In the genomic region with DNA sequence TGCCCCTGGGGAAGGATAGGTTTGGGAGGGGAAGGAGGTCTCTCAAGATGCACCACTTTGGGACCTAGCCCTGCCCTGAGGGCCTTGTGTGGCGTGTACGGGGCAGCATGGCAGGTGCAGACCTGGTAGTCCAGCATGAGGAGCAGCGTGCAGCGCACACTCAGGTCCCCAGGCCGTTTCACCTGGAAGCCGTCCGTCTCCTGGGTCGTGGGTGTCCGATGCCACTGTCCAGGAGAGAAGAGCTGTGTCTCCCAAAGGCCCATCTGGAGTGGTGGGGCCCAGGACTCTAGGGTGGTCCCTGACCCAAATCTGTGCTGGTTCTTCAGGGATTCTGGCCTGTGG, we compare ENCODE assay signal across 21 cellular contexts. TPM values are rescaled to one million over a fixed set of nuclear protein-coding genes. Genes with fewer than 3 reads are reported as not detected.
DNase-seq lines count a peak whose midpoint lies in the region; ATAC-seq, FAIRE-seq and TF ChIP-seq lines count a peak whose summit lies in the region.
"Had no signal": no experiment of that assay in that cellular context is flagged by ENCODE, and none has a peak within 500 bp of the region (broad histone marks: within the 10 kb centered on the region; RNA-seq: fewer than 3 reads in every experiment).

No MANE protein-coding gene starts in this region.

- peaks cover 0 to 28% (median 20%) of the 10 kb centered on the region in 4 experiments; a peak in 6 of 7 replicates for H3K4me1 ChIP-seq in H1 (replicated peaks in 1 of 4; ENCODE audit: control insufficient read depth in 3 of 4, insufficient read depth in 4 of 4, low read length in 3 of 4)

- H3K23ac ChIP-seq in H1 (ENCODE audit: insufficient read length) = no peak overlapping the region

- no peak for TF ChIP-seq POLR2A in H1 (IDR thresholded peaks at IDR 0.05; ENCODE audit: control extremely low read depth in 1 of 2, low read depth in 2 of 2, low read length in 2 of 2)

- no peak for ATAC-seq in CD4-positive, alpha-beta T cell (ENCODE audit: poor library complexity)
- ATAC-seq in stimulated activated effector memory CD8-positive, alpha-beta T cell treated with anti-CD3 and anti-CD28 coated beads, Interleukin-12 subunit alpha, Interleukin-12 subunit beta, amount 100 ng/mL, for 72 hours = no peak
- ATAC-seq: A549, GM23338 had no signal

- 0 out of 2 replicates have a peak overlapping the region, but pooled peaks have one; percentile 39 for H2BK12ac ChIP-seq in H1 (ENCODE audit: low read depth, low read length)

- FAIRE-seq in H1 (lab: Jason Lieb, UNC) = no peak
- FAIRE-seq: A549, D721Med, GM12891 had no signal

- TF ChIP-seq EP300 in H1 (IDR thresholded peaks at IDR 0.05; ENCODE audit: borderline replicate concordance in 1 of 2, low read depth in 2 of 2, low read length in 2 of 2) = no peak

- H3K4me3 ChIP-seq in H1 (ENCODE audit: extremely low read depth in 1 of 4, insufficient read depth in 2 of 4, low read depth in 3 of 4, low read length in 4 of 4) = no peak overlapping the region
- H3K4me3 ChIP-seq: A549, BLaER1, GM23338 had no signal

- no peak overlapping the region for H4K91ac ChIP-seq in H1 (replicated peaks; ENCODE audit: insufficient read length, low read length)

- H3K79me2 ChIP-seq in H1 (ENCODE audit: control insufficient read depth in 1 of 2, insufficient read depth in 2 of 2, low read length in 2 of 2) = no peaks in the 10 kb centered on the region

- POLR2A ChIA-PET in CD4-positive, alpha-beta T cell (lab: Charles Lee) = no interaction called here
- POLR2A ChIA-PET in H1 (lab: Charles Lee; ENCODE audit: partially characterized antibody) = interaction anchor here (0.7 to 5.7 kb wide), 4 partner anchors 8 to 44 kb away, joined by 3 to 22 read pairs (median 13); partner anchors contain the start of genes ABCF2 and CHPF2

- no peak overlapping the region for H2BK15ac ChIP-seq in H1 (ENCODE audit: low read length)

- intact Hi-C loops in CD4-positive, alpha-beta T cell (cut with DNase I, micrococcal nuclease) = loop anchor here in 1 of 2 experiments (10.0 kb wide), 1 partner anchor 77 kb away; the partner anchor contains the start of gene GBX1

- H3K27ac Mint-ChIP-seq in activated naive CD4-positive, alpha-beta T cell treated with anti-CD3 and anti-CD28 coated beads, Interleukin-2, amount 10 ng/mL, durations not matched to agents 7 days and 5 days = peak overlapping the region; percentile 73
- no peak overlapping the region for H3K27ac Mint-ChIP-seq in CD4-positive, alpha-beta T cell
- peak overlapping the region; percentile 30 for H3K27ac Mint-ChIP-seq in stimulated activated effector memory CD8-positive, alpha-beta T cell treated with anti-CD3 and anti-CD28 coated beads, Interleukin-12 subunit alpha, Interleukin-12 subunit beta, amount 100 ng/mL, for 72 hours

- no peak overlapping the region for H3K4me2 ChIP-seq in H1 (ENCODE audit: insufficient read depth in 1 of 2, low read depth in 2 of 2, low read length in 2 of 2)
- H3K4me2 ChIP-seq: A549, BLaER1, GM23338, KMS-11 had no signal

- peaks cover 4% of the 10 kb centered on the region for H3K36me3 Mint-ChIP-seq in activated naive CD4-positive, alpha-beta T cell treated with anti-CD3 and anti-CD28 coated beads, Interleukin-2, amount 10 ng/mL, durations not matched to agents 7 days and 5 days
- peaks cover 8% of the 10 kb centered on the region for H3K36me3 Mint-ChIP-seq in CD4-positive, alpha-beta T cell (ENCODE audit: low read depth)
- peaks cover 23% of the 10 kb centered on the region for H3K36me3 Mint-ChIP-seq in stimulated activated effector memory CD8-positive, alpha-beta T cell treated with anti-CD3 and anti-CD28 coated beads, Interleukin-12 subunit alpha, Interleukin-12 subunit beta, amount 100 ng/mL, for 72 hours

- no peak for TF ChIP-seq RAD21 in H1 (IDR thresholded peaks at IDR 0.05 in 1 of 2, conservative IDR thresholded peaks at IDR 0.05 in 1 of 2; ENCODE audit: low read depth in 2 of 2, low read length in 2 of 2)

- no peak for DNase-seq in activated naive CD4-positive, alpha-beta T cell treated with anti-CD3 and anti-CD28 coated beads, Interleukin-2, amount 10 ng/mL, durations not matched to agents 7 days and 5 days
- DNase-seq in activated naive CD4-positive, alpha-beta T cell treated with Interleukin-2 at 50 U/mL for 16 hours = no peak
- DNase-seq in CD4-positive, alpha-beta T cell = no peak
- DNase-seq in H1 (ENCODE audit: low read depth in 1 of 2, low spot score in 2 of 2) (no peak), D341Med (ENCODE audit: low spot score) (no peak), HPDE6-E6E7 (ENCODE audit: extremely low spot score) (no peak)
- DNase-seq in stimulated activated effector memory CD8-positive, alpha-beta T cell treated with anti-CD3 and anti-CD28 coated beads, Interleukin-12 subunit alpha, Interleukin-12 subunit beta, amount 100 ng/mL, for 72 hours (ENCODE audit: low spot score in 2 of 2) = no peak
- DNase-seq: CD8-positive, alpha-beta memory T cell; MV-4-11; NCI-H1694 treated with DMSO at 0.1 percent for 48 hours; NCI-H2227 treated with DMSO at 0.1 percent for 48 hours; NCI-H510A treated with DMSO at 0.1 percent for 48 hours; NCI-H774; SHP77 treated with DMSO at 0.1 percent for 48 hours had no signal

- no peak overlapping the region for H3K9ac ChIP-seq in H1 (replicated peaks in 1 of 4; ENCODE audit: extremely low read depth in 1 of 4, low read depth in 3 of 4, low read length in 3 of 4)
- H3K9ac ChIP-seq: BLaER1, KMS-11 had no signal

- no peak overlapping the region for H3K4me3 Mint-ChIP-seq in activated naive CD4-positive, alpha-beta T cell treated with anti-CD3 and anti-CD28 coated beads, Interleukin-2, amount 10 ng/mL, durations not matched to agents 7 days and 5 days
- peak overlapping the region; percentile 25 for H3K4me3 Mint-ChIP-seq in CD4-positive, alpha-beta T cell
- H3K4me3 Mint-ChIP-seq in stimulated activated effector memory CD8-positive, alpha-beta T cell treated with anti-CD3 and anti-CD28 coated beads, Interleukin-12 subunit alpha, Interleukin-12 subunit beta, amount 100 ng/mL, for 72 hours = no peak overlapping the region
- H3K4me3 Mint-ChIP-seq: CD8-positive, alpha-beta memory T cell; GM23338 had no signal

- peaks cover 0 to 10% of the 10 kb centered on the region in 2 experiments for H4K20me1 ChIP-seq in H1 (replicated peaks in 1 of 2; ENCODE audit: control insufficient read depth in 1 of 2, insufficient read depth in 2 of 2, low read length in 2 of 2)

- H2BK5ac ChIP-seq in H1 (ENCODE audit: low read depth, low read length) = no peak overlapping the region

- H3K14ac ChIP-seq in H1 (ENCODE audit: insufficient read length) = no peak overlapping the region

- H3K18ac ChIP-seq in H1 (ENCODE audit: extremely low read depth, low read length) = no peak overlapping the region

- H2BK20ac ChIP-seq in H1 (ENCODE audit: low read length) = no peak overlapping the region

- H2AFZ ChIP-seq in H1 (ENCODE audit: low read length) = no peak overlapping the region
- H2AFZ ChIP-seq: GM23338 had no signal

- H3K27me3 ChIP-seq in CD4-positive, alpha-beta T cell (ENCODE audit: control insufficient read depth, insufficient read depth, low read length) = peaks cover 19% of the 10 kb centered on the region
- peaks cover 3 to 20% (median 18%) of the 10 kb centered on the region in 4 experiments for H3K27me3 ChIP-seq in H1 (replicated peaks in 1 of 4; ENCODE audit: control insufficient read depth in 3 of 4, extremely low read depth in 1 of 4, insufficient read depth in 3 of 4, low read length in 3 of 4)

- peaks cover 22% of the 10 kb centered on the region for H3K27me3 Mint-ChIP-seq in activated naive CD4-positive, alpha-beta T cell treated with anti-CD3 and anti-CD28 coated beads, Interleukin-2, amount 10 ng/mL, durations not matched to agents 7 days and 5 days
- peaks cover 23% of the 10 kb centered on the region for H3K27me3 Mint-ChIP-seq in CD4-positive, alpha-beta T cell

- TF ChIP-seq CTCF in CD4-positive, alpha-beta T cell (IDR thresholded peaks at IDR 0.05) = no peak
- no peak for TF ChIP-seq CTCF in H1 (IDR thresholded peaks at IDR 0.05; ENCODE audit: control extremely low read depth in 1 of 3, insufficient read depth in 1 of 3, low read depth in 1 of 3, low read length in 3 of 3)

- CTCF ChIA-PET in activated naive CD4-positive, alpha-beta T cell treated with anti-CD3 and anti-CD28 coated beads, Interleukin-2, amount 10 ng/mL, durations not matched to agents 7 days and 5 days (lab: Charles Lee) = interaction anchor here (3.5 kb wide), 1 partner anchor 118 kb away, joined by 24 read pairs; no protein-coding TSS in a partner anchor
- CTCF ChIA-PET in CD4-positive, alpha-beta T cell (lab: Charles Lee) = no interaction called here
- CTCF ChIA-PET in H1 (lab: Charles Lee; ENCODE audit: partially characterized antibody) = interaction anchor here (1.0 to 5.1 kb wide), 7 partner anchors 7 to 117 kb away, joined by 3 to 71 read pairs (median 20); partner anchors contain the start of genes ABCF2 and CHPF2

- no peaks in the 10 kb centered on the region for H3K9me3 Mint-ChIP-seq in activated naive CD4-positive, alpha-beta T cell treated with anti-CD3 and anti-CD28 coated beads, Interleukin-2, amount 10 ng/mL, durations not matched to agents 7 days and 5 days
- no peaks in the 10 kb centered on the region for H3K9me3 Mint-ChIP-seq in CD4-positive, alpha-beta T cell
- H3K9me3 Mint-ChIP-seq in stimulated activated effector memory CD8-positive, alpha-beta T cell treated with anti-CD3 and anti-CD28 coated beads, Interleukin-12 subunit alpha, Interleukin-12 subunit beta, amount 100 ng/mL, for 72 hours = no peaks in the 10 kb centered on the region
- H3K9me3 Mint-ChIP-seq: GM23338 had no signal

- no peak overlapping the region for H4K8ac ChIP-seq in H1 (ENCODE audit: extremely low read depth, insufficient read depth, low read length)

- H3K23me2 ChIP-seq in H1 (ENCODE audit: low read depth, low read length) = peaks cover 8% of the 10 kb centered on the region; the same call in 1 of the 2 replicates

- peaks cover 2 to 10% (median 3%) of the 10 kb centered on the region in 4 experiments; a peak in 6 of 8 replicates for H3K36me3 ChIP-seq in H1 (ENCODE audit: control insufficient read depth in 2 of 4, insufficient read depth in 4 of 4, low read length in 3 of 4)

- no peak overlapping the region for H3K56ac ChIP-seq in H1 (replicated peaks; ENCODE audit: insufficient read length, low read depth, low read length)

- H3K27ac ChIP-seq in CD4-positive, alpha-beta T cell (ENCODE audit: low read depth, low read length) = no peak overlapping the region
- H3K27ac ChIP-seq in H1 (ENCODE audit: low read depth, low read length) = no peak overlapping the region
- H3K27ac ChIP-seq: BLaER1, KMS-11 had no signal

- no peak overlapping the region for H4K5ac ChIP-seq in H1 (ENCODE audit: insufficient read length, low read depth, low read length)

- WGBS in H1 (ENCODE audit: extremely low coverage in 1 of 2, insufficient coverage in 1 of 2, insufficient read length in 1 of 2, insufficient replicate concordance in 2 of 2, low coverage in 1 of 2, low lambda C conversion rate in 2 of 2, missing lambda C conversion rate in 1 of 2), 2 experiments = 98% methylated on average over 9 of the region's 9 CpGs; no CpG with 5 or more reads in 1 of the 2 experiments

- H3K4me1 Mint-ChIP-seq in activated naive CD4-positive, alpha-beta T cell treated with anti-CD3 and anti-CD28 coated beads, Interleukin-2, amount 10 ng/mL, durations not matched to agents 7 days and 5 days = peaks cover 28% of the 10 kb centered on the region
- H3K4me1 Mint-ChIP-seq in CD4-positive, alpha-beta T cell (ENCODE audit: low read depth) = peaks cover 33% of the 10 kb centered on the region
- H3K4me1 Mint-ChIP-seq in stimulated activated effector memory CD8-positive, alpha-beta T cell treated with anti-CD3 and anti-CD28 coated beads, Interleukin-12 subunit alpha, Interleukin-12 subunit beta, amount 100 ng/mL, for 72 hours = peaks cover 33% of the 10 kb centered on the region

- H2BK120ac ChIP-seq in H1 (replicated peaks; ENCODE audit: low read depth, low read length) = no peak overlapping the region

- H2AK5ac ChIP-seq in H1 (ENCODE audit: low read depth, low read length) = no peak overlapping the region

- H3K4ac ChIP-seq in H1 (replicated peaks; ENCODE audit: insufficient read length, low read depth, low read length) = no peak overlapping the region

- H3K9me3 ChIP-seq in CD4-positive, alpha-beta T cell (ENCODE audit: control insufficient read depth, low read length) = no peaks in the 10 kb centered on the region
- no peaks in the 10 kb centered on the region for H3K9me3 ChIP-seq in H1 (ENCODE audit: insufficient read depth in 2 of 2, low read depth in 1 of 2, low read length in 1 of 2)
- H3K9me3 ChIP-seq: A549, BLaER1 had no signal

- peaks cover 5% of the 10 kb centered on the region; the same call in 1 of the 2 replicates for H3K79me1 ChIP-seq in H1 (ENCODE audit: low read depth, low read length)

RNA-seq across cellular contexts. Expression of gene SMARCD3, which starts 6.8 kb away (rescaled TPM):
- total RNA-seq in CD4-positive, alpha-beta T cell = 10 to 100 TPM; 11.8 to 14.8 TPM
- 3.0 and 4.6 TPM in 2 replicates for total RNA-seq in H1 (2021; fragmentation: NEBNext Ultra II Directional; extraction: Animal tissue kit (Norgen Biotek cat#: 25700))
- polyA plus RNA-seq in H1 (2011; rRNA removed) = 5.6 and 6.2 TPM in 2 replicates
- 4.5 TPM for polyA plus RNA-seq in H1 (2011; cell fraction: cytosol; rRNA removed)
- 15.3 TPM for polyA plus RNA-seq in H1 (2011; cell fraction: nucleus; rRNA removed)
- 8.3 to 10.0 TPM (median 9.5 TPM) in 4 replicates for polyA plus RNA-seq in H1 (2012, experiment 1 of 2)
- polyA plus RNA-seq in H1 (2012, experiment 2 of 2) = 7.5 TPM
- polyA plus RNA-seq in H1 (2013, experiment 1 of 2) = 3.9 TPM
- 4.3 TPM for polyA plus RNA-seq in H1 (2013, experiment 2 of 2)
- polyA minus RNA-seq in H1 (2011; rRNA and poly(A)+ RNA removed) = 1.6 and 2.0 TPM in 2 replicates
- 2.9 TPM for polyA minus RNA-seq in H1 (2011; cell fraction: cytosol; rRNA and poly(A)+ RNA removed)
- polyA minus RNA-seq in H1 (2011; cell fraction: nucleus; rRNA and poly(A)+ RNA removed) = 3.2 TPM

RNA-seq across cellular contexts. Expression of gene CHPF2, which starts 9.4 kb away (rescaled TPM):
- total RNA-seq in CD4-positive, alpha-beta T cell = 10 to 100 TPM; 29.6 to 30.5 TPM
- 20.6 and 20.8 TPM in 2 replicates for total RNA-seq in H1 (2021; fragmentation: NEBNext Ultra II Directional; extraction: Animal tissue kit (Norgen Biotek cat#: 25700))
- 14.4 and 20.0 TPM in 2 replicates for polyA plus RNA-seq in H1 (2011; rRNA removed)
- 14.8 TPM for polyA plus RNA-seq in H1 (2011; cell fraction: cytosol; rRNA removed)
- 58.8 TPM for polyA plus RNA-seq in H1 (2011; cell fraction: nucleus; rRNA removed)
- 9.2 to 13.6 TPM (median 11.2 TPM) in 4 replicates for polyA plus RNA-seq in H1 (2012, experiment 1 of 2)
- 11.2 TPM for polyA plus RNA-seq in H1 (2012, experiment 2 of 2)
- polyA plus RNA-seq in H1 (2013, experiment 1 of 2) = 18.0 TPM
- 16.2 TPM for polyA plus RNA-seq in H1 (2013, experiment 2 of 2)
- 11.1 and 11.4 TPM in 2 replicates for polyA minus RNA-seq in H1 (2011; rRNA and poly(A)+ RNA removed)
- 12.2 TPM for polyA minus RNA-seq in H1 (2011; cell fraction: cytosol; rRNA and poly(A)+ RNA removed)
- 30.6 TPM for polyA minus RNA-seq in H1 (2011; cell fraction: nucleus; rRNA and poly(A)+ RNA removed)

RNA-seq across cellular contexts. Expression of gene ABCF2, which starts 14.7 kb away (rescaled TPM):
- 10 to 100 TPM; 12.3 to 13.2 TPM for total RNA-seq in CD4-positive, alpha-beta T cell
- 51.0 and 55.0 TPM in 2 replicates for total RNA-seq in H1 (2021; fragmentation: NEBNext Ultra II Directional; extraction: Animal tissue kit (Norgen Biotek cat#: 25700))
- polyA plus RNA-seq in H1 (2011; rRNA removed) = 26.4 and 28.0 TPM in 2 replicates
- polyA plus RNA-seq in H1 (2011; cell fraction: cytosol; rRNA removed) = 37.0 TPM
- polyA plus RNA-seq in H1 (2011; cell fraction: nucleus; rRNA removed) = 35.9 TPM
- polyA plus RNA-seq in H1 (2012, experiment 1 of 2) = 39.3 to 51.3 TPM (median 45.8 TPM) in 4 replicates
- polyA plus RNA-seq in H1 (2012, experiment 2 of 2) = 32.1 TPM
- polyA plus RNA-seq in H1 (2013, experiment 1 of 2) = 25.2 TPM
- 22.6 TPM for polyA plus RNA-seq in H1 (2013, experiment 2 of 2)
- 48.3 and 59.3 TPM in 2 replicates for polyA minus RNA-seq in H1 (2011; rRNA and poly(A)+ RNA removed)
- polyA minus RNA-seq in H1 (2011; cell fraction: cytosol; rRNA and poly(A)+ RNA removed) = 20.2 TPM
- 23.9 TPM for polyA minus RNA-seq in H1 (2011; cell fraction: nucleus; rRNA and poly(A)+ RNA removed)

RNA-seq across cellular contexts. Expression of gene H2BK1, which starts 31.4 kb away (rescaled TPM):
- not detected for total RNA-seq in CD4-positive, alpha-beta T cell
- not detected in 2 replicates for total RNA-seq in H1 (2021; fragmentation: NEBNext Ultra II Directional; extraction: Animal tissue kit (Norgen Biotek cat#: 25700))
- polyA plus RNA-seq in H1 (2011; rRNA removed) = not detected in 2 replicates
- not detected for polyA plus RNA-seq in H1 (2011; cell fraction: cytosol; rRNA removed)
- polyA plus RNA-seq in H1 (2011; cell fraction: nucleus; rRNA removed) = not detected
- polyA plus RNA-seq in H1 (2012, experiment 1 of 2) = not detected in 4 replicates
- not detected for polyA plus RNA-seq in H1 (2012, experiment 2 of 2)
- polyA plus RNA-seq in H1 (2013, experiment 1 of 2) = not detected
- not detected for polyA plus RNA-seq in H1 (2013, experiment 2 of 2)
- polyA minus RNA-seq in H1 (2011; rRNA and poly(A)+ RNA removed) = not detected in 2 replicates
- not detected for polyA minus RNA-seq in H1 (2011; cell fraction: cytosol; rRNA and poly(A)+ RNA removed)
- polyA minus RNA-seq in H1 (2011; cell fraction: nucleus; rRNA and poly(A)+ RNA removed) = 2.0 TPM
- total RNA-seq: GM23338, RPMI7951 had no signal
- polyA plus RNA-seq: A549; CD8-positive, alpha-beta memory T cell; GM23338 had no signal

RNA-seq across cellular contexts. Expression of gene ASB10, which starts 54.7 kb away (rescaled TPM):
- total RNA-seq in CD4-positive, alpha-beta T cell = not detected
- not detected in 2 replicates for total RNA-seq in H1 (2021; fragmentation: NEBNext Ultra II Directional; extraction: Animal tissue kit (Norgen Biotek cat#: 25700))
- not detected in 2 replicates for polyA plus RNA-seq in H1 (2011; rRNA removed)
- not detected for polyA plus RNA-seq in H1 (2011; cell fraction: cytosol; rRNA removed)
- polyA plus RNA-seq in H1 (2011; cell fraction: nucleus; rRNA removed) = not detected
- polyA plus RNA-seq in H1 (2012, experiment 1 of 2) = not detected in 4 replicates
- not detected for polyA plus RNA-seq in H1 (2012, experiment 2 of 2)
- polyA plus RNA-seq in H1 (2013, experiment 1 of 2) = not detected
- polyA plus RNA-seq in H1 (2013, experiment 2 of 2) = not detected
- not detected in 2 replicates for polyA minus RNA-seq in H1 (2011; rRNA and poly(A)+ RNA removed)
- not detected for polyA minus RNA-seq in H1 (2011; cell fraction: cytosol; rRNA and poly(A)+ RNA removed)
- not detected for polyA minus RNA-seq in H1 (2011; cell fraction: nucleus; rRNA and poly(A)+ RNA removed)
- total RNA-seq: CD8-positive, alpha-beta memory T cell; GM23338; RPMI7951 had no signal
- polyA plus RNA-seq: A549; CD8-positive, alpha-beta memory T cell; GM23338 had no signal
